32 cellular contexts compared by ENCODE assay signal in genomic region chr17:58394534-58395223, GRCh38. TPM values are rescaled to one million over a fixed set of nuclear protein-coding genes. Genes with fewer than 3 reads are reported as not detected.
DNase-seq lines count a peak whose midpoint lies in the region; FAIRE-seq and TF ChIP-seq lines count a peak whose summit lies in the region.
"Had no signal": no experiment of that assay in that cellular context is flagged by ENCODE, and none has a peak within 500 bp of the region (broad histone marks: within the 10 kb centered on the region; RNA-seq: fewer than 3 reads in every experiment).

No MANE protein-coding gene starts in this region.

- BruUV-seq in MCF 10A (replicated peaks; lab: Mats Ljungman, UMichigan), result no TSS peak
- no TSS peak for BruUV-seq in mammary epithelial cell (replicated peaks; lab: Mats Ljungman, UMichigan)

- WGBS in mammary epithelial cell (ENCODE audit: low coverage, missing lambda C conversion rate), result 70% methylated on average over 3 of the region's 3 CpGs

- no peak overlapping the region for H3K9ac ChIP-seq in mammary epithelial cell (ENCODE audit: insufficient read depth, low read length)
- no peak overlapping the region for H3K9ac ChIP-seq in keratinocyte (ENCODE audit: control insufficient read depth, extremely low read depth, insufficient read depth, low read length)

- H3K27me3 ChIP-seq in breast epithelium, result no peaks in the 10 kb centered on the region
- no peaks in the 10 kb centered on the region for H3K27me3 ChIP-seq in mammary epithelial cell (ENCODE audit: insufficient read depth, low read length)
- H3K27me3 ChIP-seq in keratinocyte (ENCODE audit: control insufficient read depth, extremely low read depth, insufficient read depth, low read length), result no peaks in the 10 kb centered on the region
- H3K27me3 ChIP-seq: upper lobe of right lung had no signal

- intact Hi-C loops in MCF 10A (cut with micrococcal nuclease) (no loop called here), breast epithelium (cut with DNase I; ENCODE audit: low total_unique reads) (no loop called here), mammary epithelial cell (cut with micrococcal nuclease) (no loop called here)
- intact Hi-C loops in activated T-helper 2 cell treated with anti-CD3 and anti-CD28 coated beads, Interferon-gamma antibody, Interleukin-2, Interleukin-4, amounts not matched to agents 10 μg/mL and 5 μg/mL and 100 μg/mL, durations not matched to agents 14 hours and 24 hours and 36 hours (cut with micrococcal nuclease), result no loop called here

- peaks cover 26% of the 10 kb centered on the region for H3K4me1 Mint-ChIP-seq in MCF 10A (ENCODE audit: insufficient read depth, unreplicated experiment)
- H3K4me1 Mint-ChIP-seq in activated T-helper 2 cell treated with anti-CD3 and anti-CD28 coated beads, Interferon-gamma antibody, Interleukin-2, Interleukin-4, amounts not matched to agents 10 μg/mL and 5 μg/mL and 100 μg/mL, durations not matched to agents 14 hours and 24 hours and 36 hours (ENCODE audit: low read depth), result peaks cover 47% of the 10 kb centered on the region
- H3K4me1 Mint-ChIP-seq: activated B cell treated with CpG ODN at 0.5 μM for 24 hours, T-cell had no signal

- H3K79me2 ChIP-seq in mammary epithelial cell (ENCODE audit: insufficient read depth, low read length), result peaks cover 40% of the 10 kb centered on the region
- H3K79me2 ChIP-seq in keratinocyte (ENCODE audit: control insufficient read depth, insufficient read depth, low read length), result peaks cover 72% of the 10 kb centered on the region

- H3K36me3 ChIP-seq in breast epithelium (no peaks in the 10 kb centered on the region), mammary epithelial cell (ENCODE audit: insufficient read depth, low read length) (no peaks in the 10 kb centered on the region), keratinocyte (ENCODE audit: control insufficient read depth in 2 of 2, extremely low read depth in 1 of 2, insufficient read depth in 2 of 2, low read length in 2 of 2) (peaks cover 5 to 8% of the 10 kb centered on the region in 2 experiments)
- H3K36me3 ChIP-seq: lower lobe of right lung, SJSA1, upper lobe of right lung had no signal

- no peak overlapping the region for H3K4me3 Mint-ChIP-seq in MCF 10A (ENCODE audit: unreplicated experiment)
- no peak overlapping the region for H3K4me3 Mint-ChIP-seq in activated T-helper 2 cell treated with anti-CD3 and anti-CD28 coated beads, Interferon-gamma antibody, Interleukin-2, Interleukin-4, amounts not matched to agents 10 μg/mL and 5 μg/mL and 100 μg/mL, durations not matched to agents 14 hours and 24 hours and 36 hours (ENCODE audit: low read depth)
- H3K4me3 Mint-ChIP-seq: activated B cell treated with CpG ODN at 0.5 μM for 24 hours; activated CD4-positive, alpha-beta T cell treated with anti-CD3 and anti-CD28 coated beads, Interleukin-2, amount 10 ng/mL, durations not matched to agents 7 days and 5 days; H9; nephron progenitor cell; T-cell had no signal

- DNase-seq in MCF 10A (ENCODE audit: unreplicated experiment), result peak; percentile 56
- DNase-seq in breast epithelium (ENCODE audit: low spot score in 2 of 2), result no peak
- DNase-seq in mammary epithelial cell, result peak; percentile 68
- no peak for DNase-seq in keratinocyte (ENCODE audit: low read depth, low spot score)
- DNase-seq in urothelium cell line (ENCODE audit: low spot score), result no peak
- no peak for DNase-seq in retina
- no peak for DNase-seq in midbrain (lab: John Stamatoyannopoulos, UW)
- no peak for DNase-seq in activated T-helper 2 cell treated with anti-CD3 and anti-CD28 coated beads, Interferon-gamma antibody, Interleukin-2, Interleukin-4, amounts not matched to agents 10 μg/mL and 5 μg/mL and 100 μg/mL, durations not matched to agents 14 hours and 24 hours and 36 hours (ENCODE audit: low spot score)
- DNase-seq: 8988T; activated B cell treated with CpG ODN at 0.5 μM for 24 hours; activated CD4-positive, alpha-beta T cell treated with anti-CD3 and anti-CD28 coated beads, Interleukin-2, amount 10 ng/mL, durations not matched to agents 7 days and 5 days; activated effector memory CD4-positive, alpha-beta T cell treated with Interleukin-2 at 50 U/mL for 16 hours; amygdala; effector CD8-positive, alpha-beta T cell; erythroblast; foreskin fibroblast; H9; IMR-90; kidney; lower lobe of right lung; NCI-H1694 treated with DMSO at 0.1 percent for 48 hours; nephron progenitor cell; RPMI8226; stimulated activated naive CD4-positive, alpha-beta T cell; T-cell; upper lobe of right lung had no signal

- dilution Hi-C loops in mammary epithelial cell (cut with HindIII; ENCODE audit: low sequenced_read_pairs) (no loop called here), keratinocyte (cut with MboI; ENCODE audit: extremely low pct_ligation_motif_present, low sequenced_read_pairs) (no loop called here)

- no peak overlapping the region for H3K27ac Mint-ChIP-seq in MCF 10A (ENCODE audit: low read depth, unreplicated experiment)
- no peak overlapping the region for H3K27ac Mint-ChIP-seq in activated T-helper 2 cell treated with anti-CD3 and anti-CD28 coated beads, Interferon-gamma antibody, Interleukin-2, Interleukin-4, amounts not matched to agents 10 μg/mL and 5 μg/mL and 100 μg/mL, durations not matched to agents 14 hours and 24 hours and 36 hours
- H3K27ac Mint-ChIP-seq: activated B cell treated with CpG ODN at 0.5 μM for 24 hours; activated CD4-positive, alpha-beta T cell treated with anti-CD3 and anti-CD28 coated beads, Interleukin-2, amount 10 ng/mL, durations not matched to agents 7 days and 5 days; activated naive CD4-positive, alpha-beta T cell treated with anti-CD3 and anti-CD28 coated beads, Interleukin-2, amount 50 U/mL, for 72 hours; H9; nephron progenitor cell; T-cell had no signal

- no peaks in the 10 kb centered on the region for H3K9me3 Mint-ChIP-seq in MCF 10A (ENCODE audit: unreplicated experiment)
- H3K9me3 Mint-ChIP-seq in activated T-helper 2 cell treated with anti-CD3 and anti-CD28 coated beads, Interferon-gamma antibody, Interleukin-2, Interleukin-4, amounts not matched to agents 10 μg/mL and 5 μg/mL and 100 μg/mL, durations not matched to agents 14 hours and 24 hours and 36 hours, result no peaks in the 10 kb centered on the region
- H3K9me3 Mint-ChIP-seq: activated B cell treated with CpG ODN at 0.5 μM for 24 hours; activated CD4-positive, alpha-beta T cell treated with anti-CD3 and anti-CD28 coated beads, Interleukin-2, amount 10 ng/mL, durations not matched to agents 7 days and 5 days; activated naive CD4-positive, alpha-beta T cell treated with anti-CD3 and anti-CD28 coated beads, Interleukin-2, amount 50 U/mL, for 72 hours; H9; nephron progenitor cell; T-cell had no signal

- H3K36me3 Mint-ChIP-seq in MCF 10A (ENCODE audit: insufficient read depth, unreplicated experiment), result peaks cover 4% of the 10 kb centered on the region
- H3K36me3 Mint-ChIP-seq in activated T-helper 2 cell treated with anti-CD3 and anti-CD28 coated beads, Interferon-gamma antibody, Interleukin-2, Interleukin-4, amounts not matched to agents 10 μg/mL and 5 μg/mL and 100 μg/mL, durations not matched to agents 14 hours and 24 hours and 36 hours (ENCODE audit: low read depth), result peaks cover 48% of the 10 kb centered on the region
- H3K36me3 Mint-ChIP-seq: activated naive CD4-positive, alpha-beta T cell treated with anti-CD3 and anti-CD28 coated beads, Interleukin-2, amount 50 U/mL, for 72 hours had no signal

- no peaks in the 10 kb centered on the region for H3K4me1 ChIP-seq in breast epithelium
- peaks cover 30% of the 10 kb centered on the region for H3K4me1 ChIP-seq in mammary epithelial cell (ENCODE audit: insufficient read depth, low read length)
- H3K4me1 ChIP-seq in keratinocyte (ENCODE audit: control insufficient read depth, extremely low read depth, insufficient read depth, low read length), result peaks cover 39% of the 10 kb centered on the region
- H3K4me1 ChIP-seq: SJSA1 had no signal

- peak overlapping the region; percentile 40 for H3K4me2 ChIP-seq in mammary epithelial cell (ENCODE audit: insufficient read depth, low read depth, low read length)
- H3K4me2 ChIP-seq in keratinocyte (ENCODE audit: control insufficient read depth, extremely low read depth, insufficient read depth, low read depth, low read length), result peak overlapping the region; percentile 45

- H3K27me3 Mint-ChIP-seq in MCF 10A (ENCODE audit: insufficient read depth, unreplicated experiment), result no peaks in the 10 kb centered on the region
- no peaks in the 10 kb centered on the region for H3K27me3 Mint-ChIP-seq in activated T-helper 2 cell treated with anti-CD3 and anti-CD28 coated beads, Interferon-gamma antibody, Interleukin-2, Interleukin-4, amounts not matched to agents 10 μg/mL and 5 μg/mL and 100 μg/mL, durations not matched to agents 14 hours and 24 hours and 36 hours (ENCODE audit: low read depth)
- H3K27me3 Mint-ChIP-seq: activated B cell treated with CpG ODN at 0.5 μM for 24 hours, T-cell had no signal

- POLR2A ChIA-PET in MCF 10A (lab: Yijun Ruan, JAX), result interaction anchor here (0.7 to 1.6 kb wide), 6 partner anchors 9 to 43 kb away, joined by 3 to 11 read pairs (median 3); partner anchors contain the start of genes RNF43 and SUPT4H1

- no peaks in the 10 kb centered on the region for H3K9me1 ChIP-seq in keratinocyte (ENCODE audit: control insufficient read depth, extremely low read depth, insufficient read depth, low read length)

- H2AFZ ChIP-seq in mammary epithelial cell (ENCODE audit: low read depth, low read length) (no peak overlapping the region), keratinocyte (ENCODE audit: control insufficient read depth, low read length) (no peak overlapping the region)

- H3K9me3 ChIP-seq in breast epithelium, result no peaks in the 10 kb centered on the region
- no peaks in the 10 kb centered on the region for H3K9me3 ChIP-seq in mammary epithelial cell (replicated peaks; ENCODE audit: insufficient read depth, low read length)
- H3K9me3 ChIP-seq in keratinocyte (ENCODE audit: control insufficient read depth, low read depth, low read length), result no peaks in the 10 kb centered on the region
- H3K9me3 ChIP-seq: lower lobe of right lung, SJSA1, upper lobe of right lung had no signal

- TF ChIP-seq CTCF in MCF 10A (IDR thresholded peaks at IDR 0.05; ENCODE audit: unreplicated experiment) (no peak), breast epithelium (IDR thresholded peaks at IDR 0.05) (no peak), mammary epithelial cell (conservative IDR thresholded peaks at IDR 0.05 in 1 of 2, IDR thresholded peaks at IDR 0.05 in 1 of 2; ENCODE audit: extremely low read depth in 1 of 2, insufficient read depth in 1 of 2, low read depth in 1 of 2, low read length in 2 of 2) (no peak), keratinocyte (optimal IDR thresholded peaks at IDR 0.05 in 1 of 3, IDR thresholded peaks at IDR 0.05 in 1 of 3, conservative IDR thresholded peaks at IDR 0.05 in 1 of 3; ENCODE audit: extremely low read depth in 1 of 3, insufficient read depth in 2 of 3, low read length in 3 of 3) (no peak)

- in situ Hi-C loops in mammary epithelial cell (cut with MboI; ENCODE audit: low sequenced_read_pairs in 2 of 2), result no loop called here

- TF ChIP-seq POLR2A in breast epithelium (IDR thresholded peaks at IDR 0.05), result no peak

- no peak overlapping the region for H3K4me3 ChIP-seq in breast epithelium
- H3K4me3 ChIP-seq in mammary epithelial cell (replicated peaks in 1 of 3; ENCODE audit: insufficient read depth in 1 of 3, low read depth in 2 of 3, low read length in 3 of 3), result no peak overlapping the region
- peak overlapping the region in 2 of 3 experiments; percentile 14 to 20 for H3K4me3 ChIP-seq in keratinocyte (ENCODE audit: control insufficient read depth in 2 of 3, extremely low read depth in 1 of 3, insufficient read depth in 2 of 3, low read depth in 1 of 3, low read length in 3 of 3)
- H3K4me3 ChIP-seq: lower lobe of right lung, SJSA1, upper lobe of right lung had no signal

- H3K27ac ChIP-seq in breast epithelium (no peak overlapping the region), mammary epithelial cell (ENCODE audit: insufficient read depth, low read depth, low read length) (no peak overlapping the region), keratinocyte (ENCODE audit: control insufficient read depth, insufficient read depth, low read length) (no peak overlapping the region)
- H3K27ac ChIP-seq: lower lobe of right lung, SJSA1, upper lobe of right lung had no signal

- CTCF ChIA-PET in MCF 10A (lab: Yijun Ruan, JAX), result interaction anchor here (0.7 to 2.3 kb wide), 3 partner anchors 9 to 43 kb away, joined by 3 to 9 read pairs (median 3); partner anchors contain the start of gene SUPT4H1
- CTCF ChIA-PET in mammary epithelial cell (lab: Charles Lee; ENCODE audit: low non-redundant PET), result no interaction called here

- H4K20me1 ChIP-seq in mammary epithelial cell (ENCODE audit: insufficient read depth, low read length), result no peaks in the 10 kb centered on the region
- peaks cover 11% of the 10 kb centered on the region for H4K20me1 ChIP-seq in keratinocyte (ENCODE audit: control insufficient read depth, extremely low read depth, insufficient read depth, low read length)

- FAIRE-seq in keratinocyte (lab: Jason Lieb, UNC) (peak; percentile 73), urothelium cell line (lab: Jason Lieb, UNC) (peak; percentile 83)
- FAIRE-seq: colon, D721Med, GM18507, kidney had no signal

RNA-seq across cellular contexts. Expression of gene RNF43, which starts 22.7 kb away (rescaled TPM):
- total RNA-seq in MCF 10A (2022) (6.7 and 7.9 TPM in 2 replicates), breast epithelium (10 to 100 TPM in 1 of 3 donors, 1 to 10 TPM in 1, not detected in 1; 8.5 to 19.0 TPM), mammary epithelial cell (10 to 100 TPM in 1 of 2 donors, 1 to 10 TPM in 1; 9.3 to 11.4 TPM)
- polyA plus RNA-seq in mammary epithelial cell (6.4 TPM), keratinocyte (5.3 to 16.4 TPM (median 15.0 TPM) in 3 replicates)
- polyA minus RNA-seq in mammary epithelial cell (9.7 TPM), keratinocyte (8.0 to 23.8 TPM (median 16.6 TPM) in 3 replicates)
- 6.5 TPM for polyA plus RNA-seq in keratinocyte (2011; ENCODE audit: low read depth)
- 7.6 and 9.6 TPM in 2 replicates for polyA plus RNA-seq in keratinocyte (2011; cell fraction: cytosol; rRNA removed)
- 36.2 and 39.0 TPM in 2 replicates for polyA plus RNA-seq in keratinocyte (2011; cell fraction: nucleus; rRNA removed)
- 8.3 and 16.0 TPM in 2 replicates for polyA plus RNA-seq in keratinocyte (2012; ENCODE audit: low replicate concordance)
- polyA minus RNA-seq in keratinocyte (2011; cell fraction: cytosol; rRNA and poly(A)+ RNA removed), result 2.7 TPM
- 21.7 and 32.8 TPM in 2 replicates for polyA minus RNA-seq in keratinocyte (2011; cell fraction: nucleus; rRNA and poly(A)+ RNA removed)
- 20.5 and 23.9 TPM in 2 replicates for total RNA-seq in activated T-helper 2 cell treated with anti-CD3 and anti-CD28 coated beads, Interferon-gamma antibody, Interleukin-2, Interleukin-4, amounts not matched to agents 10 μg/mL and 5 μg/mL and 100 μg/mL, durations not matched to agents 14 hours and 24 hours and 36 hours
- total RNA-seq: NCI-H460 had no signal
- polyA plus RNA-seq: IMR-90 had no signal

RNA-seq across cellular contexts. Expression of gene SUPT4H1, which starts 42.7 kb away (rescaled TPM):
- 63.4 and 90.8 TPM in 2 replicates for total RNA-seq in MCF 10A (2022)
- total RNA-seq in breast epithelium, result 10 to 100 TPM; 46.4 to 61.6 (median 48.2) TPM
- 10 to 100 TPM; 32.3 to 55.3 TPM for total RNA-seq in mammary epithelial cell
- polyA plus RNA-seq in mammary epithelial cell, result 94.7 TPM
- polyA minus RNA-seq in mammary epithelial cell, result 126 TPM
- polyA plus RNA-seq in keratinocyte, result 107 to 206 TPM (median 161 TPM) in 3 replicates
- polyA plus RNA-seq in keratinocyte (2011; ENCODE audit: low read depth), result 113 TPM
- 99.9 and 137 TPM in 2 replicates for polyA plus RNA-seq in keratinocyte (2011; cell fraction: cytosol; rRNA removed)
- polyA plus RNA-seq in keratinocyte (2011; cell fraction: nucleus; rRNA removed), result 65.9 and 75.0 TPM in 2 replicates
- 90.7 and 125 TPM in 2 replicates for polyA plus RNA-seq in keratinocyte (2012; ENCODE audit: low replicate concordance)
- 28.7 to 77.6 TPM (median 57.7 TPM) in 3 replicates for polyA minus RNA-seq in keratinocyte
- 36.6 TPM for polyA minus RNA-seq in keratinocyte (2011; cell fraction: cytosol; rRNA and poly(A)+ RNA removed)
- polyA minus RNA-seq in keratinocyte (2011; cell fraction: nucleus; rRNA and poly(A)+ RNA removed), result 11.6 and 18.3 TPM in 2 replicates
- 153 and 160 TPM in 2 replicates for total RNA-seq in activated T-helper 2 cell treated with anti-CD3 and anti-CD28 coated beads, Interferon-gamma antibody, Interleukin-2, Interleukin-4, amounts not matched to agents 10 μg/mL and 5 μg/mL and 100 μg/mL, durations not matched to agents 14 hours and 24 hours and 36 hours

Comparison
In these comparisons a context has a peak if more than half of its experiments do, and no peak if none do; other contexts are left out.
1. DNase-seq: peak in MCF 10A (single experiment) and mammary epithelial cell (single experiment); none in breast epithelium (0 of 2), keratinocyte (single experiment), urothelium cell line (single experiment), retina (single experiment), midbrain (single experiment) and activated T-helper 2 cell treated with anti-CD3 and anti-CD28 coated beads, Interferon-gamma antibody, Interleukin-2, Interleukin-4, amounts not matched to agents 10 μg/mL and 5 μg/mL and 100 μg/mL, durations not matched to agents 14 hours and 24 hours and 36 hours (single experiment).
2. H3K4me3 ChIP-seq: peak in keratinocyte (2 of 3); none in breast epithelium (0 of 3) and mammary epithelial cell (0 of 3).